In genomic region chr1:99737016-99737415, GRCh38 we compare ENCODE assay signal across 9 cellular contexts. TPM values are rescaled to one million over a fixed set of nuclear protein-coding genes. Genes with fewer than 3 reads are reported as not detected.
DNase-seq lines count a peak whose midpoint lies in the region; ATAC-seq, FAIRE-seq and TF ChIP-seq lines count a peak whose summit lies in the region.
"Had no signal": no experiment of that assay in that cellular context is flagged by ENCODE, and none has a peak within 500 bp of the region (broad histone marks: within the 10 kb centered on the region; RNA-seq: fewer than 3 reads in every experiment).

No MANE protein-coding gene starts in this region.

- H3K18ac ChIP-seq in H1 (ENCODE audit: extremely low read depth, low read length) (no peak overlapping the region), mesendoderm (ENCODE audit: low read length) (no peak overlapping the region)

- H3K9ac ChIP-seq in H1 (replicated peaks in 1 of 4; ENCODE audit: extremely low read depth in 1 of 4, low read depth in 3 of 4, low read length in 3 of 4) (no peak overlapping the region), mesendoderm (ENCODE audit: low read length) (no peak overlapping the region)

- H3K9me3 Mint-ChIP-seq in GM23338 = no peaks in the 10 kb centered on the region

- H2AFZ ChIP-seq in ACC112 (ENCODE audit: low read length, unreplicated experiment) (peak overlapping the region; percentile 87), GM23338 (no peak overlapping the region), H1 (ENCODE audit: low read length) (no peak overlapping the region)

- H3K4me1 Mint-ChIP-seq in GM23338 = no peaks in the 10 kb centered on the region

- no peak for TF ChIP-seq POLR2A in H1 (IDR thresholded peaks at IDR 0.05; ENCODE audit: control extremely low read depth in 1 of 2, low read depth in 2 of 2, low read length in 2 of 2)

- H3K79me1 ChIP-seq in H1 (ENCODE audit: low read depth, low read length) = no peaks in the 10 kb centered on the region
- no peaks in the 10 kb centered on the region for H3K79me1 ChIP-seq in mesendoderm (ENCODE audit: low read length)

- no peak overlapping the region for H4K5ac ChIP-seq in H1 (ENCODE audit: insufficient read length, low read depth, low read length)
- H4K5ac ChIP-seq in mesendoderm (ENCODE audit: low read length) = no peak overlapping the region

- ATAC-seq in GM23338 (peak; percentile 100), GM21360 (IDR thresholded peaks at IDR 0.05; ENCODE audit: unreplicated experiment) (no peak), GM21515 (IDR thresholded peaks at IDR 0.05; ENCODE audit: unreplicated experiment) (no peak)

- peak; percentile 87 to 88 for TF ChIP-seq RAD21 in H1 (IDR thresholded peaks at IDR 0.05 in 1 of 2, conservative IDR thresholded peaks at IDR 0.05 in 1 of 2; ENCODE audit: low read depth in 2 of 2, low read length in 2 of 2)

- no peak overlapping the region for H3K4me3 Mint-ChIP-seq in GM23338
- H3K4me3 Mint-ChIP-seq: activated naive CD8-positive, alpha-beta T cell had no signal

- H3K4me3 ChIP-seq in ACC112 (ENCODE audit: low read depth, low read length) (no peak overlapping the region), GM23338 (no peak overlapping the region), H1 (ENCODE audit: extremely low read depth in 1 of 4, insufficient read depth in 2 of 4, low read depth in 3 of 4, low read length in 4 of 4) (no peak overlapping the region), mesendoderm (ENCODE audit: low read length) (no peak overlapping the region)

- 38% methylated on average over 4 of the region's 4 CpGs; no CpG with 5 or more reads in 1 of the 2 experiments for WGBS in H1 (ENCODE audit: extremely low coverage in 1 of 2, insufficient coverage in 1 of 2, insufficient read length in 1 of 2, insufficient replicate concordance in 2 of 2, low coverage in 1 of 2, low lambda C conversion rate in 2 of 2, missing lambda C conversion rate in 1 of 2), 2 experiments
- WGBS in mesendoderm (ENCODE audit: extremely low coverage, insufficient coverage, low lambda C conversion rate) = no CpG with 5 or more reads among the region's 4 CpGs

- H4K20me1 ChIP-seq in GM23338 (replicated peaks; ENCODE audit: insufficient read depth) = no peaks in the 10 kb centered on the region
- no peaks in the 10 kb centered on the region for H4K20me1 ChIP-seq in H1 (replicated peaks in 1 of 2; ENCODE audit: control insufficient read depth in 1 of 2, insufficient read depth in 2 of 2, low read length in 2 of 2)

- H2AK5ac ChIP-seq in H1 (ENCODE audit: low read depth, low read length) (no peak overlapping the region), mesendoderm (ENCODE audit: low read length) (no peak overlapping the region)

- H3K4ac ChIP-seq in H1 (replicated peaks; ENCODE audit: insufficient read length, low read depth, low read length) (no peak overlapping the region), mesendoderm (ENCODE audit: low read depth, low read length) (no peak overlapping the region)

- no peak overlapping the region for H2BK20ac ChIP-seq in H1 (ENCODE audit: low read length)

- CTCF ChIA-PET in H1 (lab: Charles Lee; ENCODE audit: partially characterized antibody) = interaction anchor here (0.6 to 0.9 kb wide), 2 partner anchors 19 to 407 kb away, joined by 3 read pairs; no protein-coding TSS in a partner anchor

- no peak overlapping the region for H3K27ac Mint-ChIP-seq in GM23338
- H3K27ac Mint-ChIP-seq: activated naive CD8-positive, alpha-beta T cell had no signal

- POLR2A ChIA-PET in H1 (lab: Charles Lee; ENCODE audit: partially characterized antibody) = no interaction called here

- no peak overlapping the region for H2BK12ac ChIP-seq in H1 (ENCODE audit: low read depth, low read length)

- H3K23ac ChIP-seq in H1 (ENCODE audit: insufficient read length) (no peak overlapping the region), mesendoderm (ENCODE audit: low read length) (no peak overlapping the region)

- H3F3A ChIP-seq in GM23338 (replicated peaks; ENCODE audit: low read depth) = no peaks in the 10 kb centered on the region

- H2BK5ac ChIP-seq in H1 (ENCODE audit: low read depth, low read length) (no peak overlapping the region), mesendoderm (ENCODE audit: low read length) (no peak overlapping the region)

- TF ChIP-seq CTCF in GM23338 (conservative IDR thresholded peaks at IDR 0.05; ENCODE audit: low read depth in 2 of 2) = peak; percentile 76 to 88
- peak; percentile 9 to 74 (median 72) for TF ChIP-seq CTCF in H1 (IDR thresholded peaks at IDR 0.05; ENCODE audit: control extremely low read depth in 1 of 3, insufficient read depth in 1 of 3, low read depth in 1 of 3, low read length in 3 of 3)

- TF ChIP-seq EP300 in H1 (IDR thresholded peaks at IDR 0.05; ENCODE audit: borderline replicate concordance in 1 of 2, low read depth in 2 of 2, low read length in 2 of 2) = no peak

- no peaks in the 10 kb centered on the region for H3K27me3 ChIP-seq in ACC112 (ENCODE audit: insufficient read depth, low read length)
- no peaks in the 10 kb centered on the region for H3K27me3 ChIP-seq in GM23338 (ENCODE audit: insufficient read depth)
- no peaks in the 10 kb centered on the region for H3K27me3 ChIP-seq in H1 (replicated peaks in 1 of 4; ENCODE audit: control insufficient read depth in 3 of 4, extremely low read depth in 1 of 4, insufficient read depth in 3 of 4, low read length in 3 of 4)
- no peaks in the 10 kb centered on the region for H3K27me3 ChIP-seq in mesendoderm (ENCODE audit: insufficient read depth, low read length, poor library complexity)

- H3K9me3 ChIP-seq in H1 (ENCODE audit: insufficient read depth in 2 of 2, low read depth in 1 of 2, low read length in 1 of 2) = no peaks in the 10 kb centered on the region

- peaks cover 6% of the 10 kb centered on the region for H3K4me1 ChIP-seq in ACC112 (ENCODE audit: control insufficient read depth, insufficient read depth, low read length, unreplicated experiment)
- H3K4me1 ChIP-seq in GM23338 (ENCODE audit: insufficient read depth) = no peaks in the 10 kb centered on the region
- H3K4me1 ChIP-seq in H1 (replicated peaks in 1 of 4; ENCODE audit: control insufficient read depth in 3 of 4, insufficient read depth in 4 of 4, low read length in 3 of 4) = no peaks in the 10 kb centered on the region
- H3K4me1 ChIP-seq in mesendoderm (ENCODE audit: control insufficient read depth, low read depth, low read length) = no peaks in the 10 kb centered on the region

- H3K56ac ChIP-seq in H1 (replicated peaks; ENCODE audit: insufficient read length, low read depth, low read length) (no peak overlapping the region), mesendoderm (ENCODE audit: low read length) (no peak overlapping the region)

- H3K79me2 ChIP-seq in ACC112 (ENCODE audit: control insufficient read depth, insufficient read depth, low read length, unreplicated experiment) (no peaks in the 10 kb centered on the region), GM23338 (replicated peaks; ENCODE audit: insufficient read depth) (no peaks in the 10 kb centered on the region), H1 (ENCODE audit: control insufficient read depth in 1 of 2, insufficient read depth in 2 of 2, low read length in 2 of 2) (no peaks in the 10 kb centered on the region), mesendoderm (ENCODE audit: control insufficient read depth, insufficient read depth, low read length) (no peaks in the 10 kb centered on the region)

- peaks cover 2% of the 10 kb centered on the region for H3K27me3 Mint-ChIP-seq in GM23338 (ENCODE audit: insufficient read depth, low read depth, poor library complexity)
- H3K27me3 Mint-ChIP-seq: activated naive CD8-positive, alpha-beta T cell had no signal

- H3K9me2 ChIP-seq in GM23338 (ENCODE audit: insufficient read depth) = 0 out of 2 replicates have a peak, but pooled peaks cover 3% of the 10 kb centered on the region

- H3K27ac ChIP-seq in ACC112 (ENCODE audit: low read depth, low read length) (no peak overlapping the region), GM23338 (ENCODE audit: low read depth) (no peak overlapping the region), H1 (ENCODE audit: low read depth, low read length) (no peak overlapping the region), mesendoderm (ENCODE audit: low read depth, low read length) (no peak overlapping the region)

- no peak overlapping the region for H3K4me2 ChIP-seq in GM23338
- H3K4me2 ChIP-seq in H1 (ENCODE audit: insufficient read depth in 1 of 2, low read depth in 2 of 2, low read length in 2 of 2) = no peak overlapping the region
- H3K4me2 ChIP-seq in mesendoderm (ENCODE audit: low read length) = no peak overlapping the region

- H3K36me3 Mint-ChIP-seq in GM23338 (ENCODE audit: low read depth) = no peaks in the 10 kb centered on the region
- H3K36me3 Mint-ChIP-seq: activated naive CD8-positive, alpha-beta T cell had no signal

- H2BK15ac ChIP-seq in H1 (ENCODE audit: low read length) = no peak overlapping the region
- H2BK15ac ChIP-seq in mesendoderm (replicated peaks; ENCODE audit: low read depth) = no peak overlapping the region

- H3K14ac ChIP-seq in H1 (ENCODE audit: insufficient read length) = no peak overlapping the region

- DNase-seq in GM23338 (ENCODE audit: low spot score) (peak; percentile 82), NCI-H82 (lab: John Stamatoyannopoulos, UW) (peak; percentile 96), H1 (ENCODE audit: low read depth in 1 of 2, low spot score in 2 of 2) (no peak), mesendoderm (peak; percentile 87)
- DNase-seq in activated CD4-positive, CD25-positive, alpha-beta regulatory T cell treated with anti-CD3 and anti-CD28 coated beads, Interleukin-2, amount 50 U/mL, for 72 hours = no peak

- H3K36me3 ChIP-seq in ACC112 (ENCODE audit: insufficient read depth, low read length) (no peaks in the 10 kb centered on the region), GM23338 (ENCODE audit: insufficient read depth) (no peaks in the 10 kb centered on the region), H1 (ENCODE audit: control insufficient read depth in 2 of 4, insufficient read depth in 4 of 4, low read length in 3 of 4) (peaks cover 0 to 2% (median 0%) of the 10 kb centered on the region in 4 experiments; a peak in 2 of 8 replicates), mesendoderm (ENCODE audit: control insufficient read depth, insufficient read depth, low read length) (no peaks in the 10 kb centered on the region)

- H4K8ac ChIP-seq in H1 (ENCODE audit: extremely low read depth, insufficient read depth, low read length) = no peak overlapping the region
- no peak overlapping the region for H4K8ac ChIP-seq in mesendoderm (ENCODE audit: low read depth, low read length)

- no peak overlapping the region for H4K91ac ChIP-seq in H1 (replicated peaks; ENCODE audit: insufficient read length, low read length)

- H2BK120ac ChIP-seq in H1 (replicated peaks; ENCODE audit: low read depth, low read length) (no peak overlapping the region), mesendoderm (ENCODE audit: low read depth, low read length) (no peak overlapping the region)

- H3K23me2 ChIP-seq in H1 (ENCODE audit: low read depth, low read length) = no peaks in the 10 kb centered on the region

- peak; percentile 60 for FAIRE-seq in H1 (lab: Jason Lieb, UNC)

RNA-seq across cellular contexts. Expression of gene FRRS1, which starts 29.4 kb away (rescaled TPM):
- 3.7 and 6.8 TPM in 2 replicates for total RNA-seq in GM23338 (2014; rRNA removed; shearing (Covaris generic))
- polyA plus RNA-seq in GM23338 (2016; fragmentation: Nextera tagmentation; extraction: Ambion mirVana) (0.09 and 0.34 TPM in 2 replicates), H1 (2011; rRNA removed) (3.5 and 13.7 TPM in 2 replicates)
- total RNA-seq in H1 (2021; fragmentation: NEBNext Ultra II Directional; extraction: Animal tissue kit (Norgen Biotek cat#: 25700)) = 5.6 and 6.5 TPM in 2 replicates
- 2.3 TPM for polyA plus RNA-seq in H1 (2011; cell fraction: cytosol; rRNA removed)
- 2.1 TPM for polyA plus RNA-seq in H1 (2011; cell fraction: nucleus; rRNA removed)
- 3.0 to 4.0 TPM (median 3.2 TPM) in 4 replicates for polyA plus RNA-seq in H1 (2012, experiment 1 of 2)
- 0.41 TPM for polyA plus RNA-seq in H1 (2012, experiment 2 of 2)
- polyA plus RNA-seq in H1 (2013, experiment 1 of 2) = 7.4 TPM
- polyA plus RNA-seq in H1 (2013, experiment 2 of 2) = 7.4 TPM
- 15.1 and 20.5 TPM in 2 replicates for polyA minus RNA-seq in H1 (2011; rRNA and poly(A)+ RNA removed)
- 5.6 TPM for polyA minus RNA-seq in H1 (2011; cell fraction: cytosol; rRNA and poly(A)+ RNA removed)
- 8.7 TPM for polyA minus RNA-seq in H1 (2011; cell fraction: nucleus; rRNA and poly(A)+ RNA removed)
- polyA plus RNA-seq in mesendoderm (2013, experiment 1 of 2) = 3.3 TPM
- 3.0 TPM for polyA plus RNA-seq in mesendoderm (2013, experiment 2 of 2)

Comparison
In these comparisons a context has a peak if more than half of its experiments do, and no peak if none do; other contexts are left out.
1. DNase-seq: peak in GM23338 (single experiment), NCI-H82 (single experiment) and mesendoderm (single experiment); none in H1 (0 of 2) and activated CD4-positive, CD25-positive, alpha-beta regulatory T cell treated with anti-CD3 and anti-CD28 coated beads, Interleukin-2, amount 50 U/mL, for 72 hours (single experiment).